1 cellular context compared by ENCODE assay signal in genomic region chr18:31498450-31499156, GRCh38.
TF ChIP-seq lines count a peak whose summit lies in the region.

No MANE protein-coding gene starts in this region.

TF ChIP-seq in GM12878, 131 proteins besides CTCF, POLR2A, EP300 and RAD21 (continued from another document and continues in another):
- TF ChIP-seq, protein P1, sequence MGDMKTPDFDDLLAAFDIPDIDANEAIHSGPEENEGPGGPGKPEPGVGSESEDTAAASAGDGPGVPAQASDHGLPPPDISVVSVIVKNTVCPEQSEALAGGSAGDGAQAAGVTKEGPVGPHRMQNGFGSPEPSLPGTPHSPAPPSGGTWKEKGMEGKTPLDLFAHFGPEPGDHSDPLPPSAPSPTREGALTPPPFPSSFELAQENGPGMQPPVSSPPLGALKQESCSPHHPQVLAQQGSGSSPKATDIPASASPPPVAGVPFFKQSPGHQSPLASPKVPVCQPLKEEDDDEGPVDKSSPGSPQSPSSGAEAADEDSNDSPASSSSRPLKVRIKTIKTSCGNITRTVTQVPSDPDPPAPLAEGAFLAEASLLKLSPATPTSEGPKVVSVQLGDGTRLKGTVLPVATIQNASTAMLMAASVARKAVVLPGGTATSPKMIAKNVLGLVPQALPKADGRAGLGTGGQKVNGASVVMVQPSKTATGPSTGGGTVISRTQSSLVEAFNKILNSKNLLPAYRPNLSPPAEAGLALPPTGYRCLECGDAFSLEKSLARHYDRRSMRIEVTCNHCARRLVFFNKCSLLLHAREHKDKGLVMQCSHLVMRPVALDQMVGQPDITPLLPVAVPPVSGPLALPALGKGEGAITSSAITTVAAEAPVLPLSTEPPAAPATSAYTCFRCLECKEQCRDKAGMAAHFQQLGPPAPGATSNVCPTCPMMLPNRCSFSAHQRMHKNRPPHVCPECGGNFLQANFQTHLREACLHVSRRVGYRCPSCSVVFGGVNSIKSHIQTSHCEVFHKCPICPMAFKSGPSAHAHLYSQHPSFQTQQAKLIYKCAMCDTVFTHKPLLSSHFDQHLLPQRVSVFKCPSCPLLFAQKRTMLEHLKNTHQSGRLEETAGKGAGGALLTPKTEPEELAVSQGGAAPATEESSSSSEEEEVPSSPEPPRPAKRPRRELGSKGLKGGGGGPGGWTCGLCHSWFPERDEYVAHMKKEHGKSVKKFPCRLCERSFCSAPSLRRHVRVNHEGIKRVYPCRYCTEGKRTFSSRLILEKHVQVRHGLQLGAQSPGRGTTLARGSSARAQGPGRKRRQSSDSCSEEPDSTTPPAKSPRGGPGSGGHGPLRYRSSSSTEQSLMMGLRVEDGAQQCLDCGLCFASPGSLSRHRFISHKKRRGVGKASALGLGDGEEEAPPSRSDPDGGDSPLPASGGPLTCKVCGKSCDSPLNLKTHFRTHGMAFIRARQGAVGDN (IDR thresholded peaks at IDR 0.05) = peak; percentile 18; the same call in 1 of the 2 replicates
- TF ChIP-seq CBX5 (IDR thresholded peaks at IDR 0.05; ENCODE audit: low read depth) (0 out of 2 replicates have a peak, but pooled peaks have one; percentile 8), HDAC6 (IDR thresholded peaks at IDR 0.05; ENCODE audit: unreplicated experiment) (peak; percentile 7), DPF2 (IDR thresholded peaks at IDR 0.05) (0 out of 2 replicates have a peak, but pooled peaks have one; percentile 44), MTA2 (IDR thresholded peaks at IDR 0.05; ENCODE audit: low read depth) (0 out of 2 replicates have a peak, but pooled peaks have one; percentile 9), ZBTB40 (IDR thresholded peaks at IDR 0.05; ENCODE audit: borderline replicate concordance) (peak; percentile 43; the same call in 1 of the 2 replicates), ATF7 (IDR thresholded peaks at IDR 0.05; ENCODE audit: low read depth) (no peak), SREBF2 (IDR thresholded peaks at IDR 0.05; ENCODE audit: low read length) (no peak), GATAD2B (conservative IDR thresholded peaks at IDR 0.05; ENCODE audit: low read depth) (0 out of 2 replicates have a peak, but pooled peaks have one; percentile 38), ETV6 (conservative IDR thresholded peaks at IDR 0.05 in 1 of 2, IDR thresholded peaks at IDR 0.05 in 1 of 2; ENCODE audit: borderline replicate concordance in 1 of 2, low read depth in 1 of 2) (no peak), RBBP5 (conservative IDR thresholded peaks at IDR 0.05) (no peak), SMARCA5 (IDR thresholded peaks at IDR 0.05) (0 out of 2 replicates have a peak, but pooled peaks have one; percentile 18), EGR1 (IDR thresholded peaks at IDR 0.05; ENCODE audit: borderline replicate concordance in 1 of 2, low read depth in 2 of 2, low read length in 2 of 2) (peak in 1 of 2 experiments; percentile 49; a peak in 1 of 3 replicates), BACH1 (IDR thresholded peaks at IDR 0.05; ENCODE audit: borderline replicate concordance) (0 out of 2 replicates have a peak, but pooled peaks have one; percentile 4), IKZF1 (conservative IDR thresholded peaks at IDR 0.05) (peak; percentile 33), JUNB (IDR thresholded peaks at IDR 0.05) (no peak), POLR2AphosphoS2 (IDR thresholded peaks at IDR 0.05; ENCODE audit: low read depth, low read length) (no peak), LARP7 (IDR thresholded peaks at IDR 0.05) (no peak), CBX3 (IDR thresholded peaks at IDR 0.05; ENCODE audit: borderline replicate concordance, low read depth) (no peak), EED (IDR thresholded peaks at IDR 0.05; ENCODE audit: low read depth) (peak; percentile 38; the same call in 1 of the 2 replicates), CREM (IDR thresholded peaks at IDR 0.05; ENCODE audit: low read depth) (no peak), IKZF2 (IDR thresholded peaks at IDR 0.05) (peak; percentile 20 to 36; a peak in 2 of 4 replicates), RUNX3 (IDR thresholded peaks at IDR 0.05; ENCODE audit: low read length) (peak; percentile 27; the same call in 1 of the 2 replicates), TCF7 (IDR thresholded peaks at IDR 0.05; ENCODE audit: borderline replicate concordance) (no peak), NBN (IDR thresholded peaks at IDR 0.05) (peak; percentile 23; the same call in 1 of the 2 replicates), SIN3A (IDR thresholded peaks at IDR 0.05; ENCODE audit: low read depth, low read length) (0 out of 2 replicates have a peak, but pooled peaks have one; percentile 17)
- TF ChIP-seq, protein P2, sequence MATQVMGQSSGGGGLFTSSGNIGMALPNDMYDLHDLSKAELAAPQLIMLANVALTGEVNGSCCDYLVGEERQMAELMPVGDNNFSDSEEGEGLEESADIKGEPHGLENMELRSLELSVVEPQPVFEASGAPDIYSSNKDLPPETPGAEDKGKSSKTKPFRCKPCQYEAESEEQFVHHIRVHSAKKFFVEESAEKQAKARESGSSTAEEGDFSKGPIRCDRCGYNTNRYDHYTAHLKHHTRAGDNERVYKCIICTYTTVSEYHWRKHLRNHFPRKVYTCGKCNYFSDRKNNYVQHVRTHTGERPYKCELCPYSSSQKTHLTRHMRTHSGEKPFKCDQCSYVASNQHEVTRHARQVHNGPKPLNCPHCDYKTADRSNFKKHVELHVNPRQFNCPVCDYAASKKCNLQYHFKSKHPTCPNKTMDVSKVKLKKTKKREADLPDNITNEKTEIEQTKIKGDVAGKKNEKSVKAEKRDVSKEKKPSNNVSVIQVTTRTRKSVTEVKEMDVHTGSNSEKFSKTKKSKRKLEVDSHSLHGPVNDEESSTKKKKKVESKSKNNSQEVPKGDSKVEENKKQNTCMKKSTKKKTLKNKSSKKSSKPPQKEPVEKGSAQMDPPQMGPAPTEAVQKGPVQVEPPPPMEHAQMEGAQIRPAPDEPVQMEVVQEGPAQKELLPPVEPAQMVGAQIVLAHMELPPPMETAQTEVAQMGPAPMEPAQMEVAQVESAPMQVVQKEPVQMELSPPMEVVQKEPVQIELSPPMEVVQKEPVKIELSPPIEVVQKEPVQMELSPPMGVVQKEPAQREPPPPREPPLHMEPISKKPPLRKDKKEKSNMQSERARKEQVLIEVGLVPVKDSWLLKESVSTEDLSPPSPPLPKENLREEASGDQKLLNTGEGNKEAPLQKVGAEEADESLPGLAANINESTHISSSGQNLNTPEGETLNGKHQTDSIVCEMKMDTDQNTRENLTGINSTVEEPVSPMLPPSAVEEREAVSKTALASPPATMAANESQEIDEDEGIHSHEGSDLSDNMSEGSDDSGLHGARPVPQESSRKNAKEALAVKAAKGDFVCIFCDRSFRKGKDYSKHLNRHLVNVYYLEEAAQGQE (IDR thresholded peaks at IDR 0.05; ENCODE audit: low read depth, low read length) = no peak
- TF ChIP-seq, protein P3, sequence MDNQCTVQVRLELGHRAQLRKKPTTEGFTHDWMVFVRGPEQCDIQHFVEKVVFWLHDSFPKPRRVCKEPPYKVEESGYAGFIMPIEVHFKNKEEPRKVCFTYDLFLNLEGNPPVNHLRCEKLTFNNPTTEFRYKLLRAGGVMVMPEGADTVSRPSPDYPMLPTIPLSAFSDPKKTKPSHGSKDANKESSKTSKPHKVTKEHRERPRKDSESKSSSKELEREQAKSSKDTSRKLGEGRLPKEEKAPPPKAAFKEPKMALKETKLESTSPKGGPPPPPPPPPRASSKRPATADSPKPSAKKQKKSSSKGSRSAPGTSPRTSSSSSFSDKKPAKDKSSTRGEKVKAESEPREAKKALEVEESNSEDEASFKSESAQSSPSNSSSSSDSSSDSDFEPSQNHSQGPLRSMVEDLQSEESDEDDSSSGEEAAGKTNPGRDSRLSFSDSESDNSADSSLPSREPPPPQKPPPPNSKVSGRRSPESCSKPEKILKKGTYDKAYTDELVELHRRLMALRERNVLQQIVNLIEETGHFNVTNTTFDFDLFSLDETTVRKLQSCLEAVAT (IDR thresholded peaks at IDR 0.05) = peak; percentile 30; the same call in 1 of the 2 replicates
- TF ChIP-seq, protein P4, sequence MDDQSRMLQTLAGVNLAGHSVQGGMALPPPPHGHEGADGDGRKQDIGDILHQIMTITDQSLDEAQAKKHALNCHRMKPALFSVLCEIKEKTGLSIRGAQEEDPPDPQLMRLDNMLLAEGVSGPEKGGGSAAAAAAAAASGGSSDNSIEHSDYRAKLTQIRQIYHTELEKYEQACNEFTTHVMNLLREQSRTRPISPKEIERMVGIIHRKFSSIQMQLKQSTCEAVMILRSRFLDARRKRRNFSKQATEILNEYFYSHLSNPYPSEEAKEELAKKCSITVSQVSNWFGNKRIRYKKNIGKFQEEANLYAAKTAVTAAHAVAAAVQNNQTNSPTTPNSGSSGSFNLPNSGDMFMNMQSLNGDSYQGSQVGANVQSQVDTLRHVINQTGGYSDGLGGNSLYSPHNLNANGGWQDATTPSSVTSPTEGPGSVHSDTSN (IDR thresholded peaks at IDR 0.05; ENCODE audit: insufficient replicate concordance, low read depth, low read length) = no peak
- TF ChIP-seq, protein P5, sequence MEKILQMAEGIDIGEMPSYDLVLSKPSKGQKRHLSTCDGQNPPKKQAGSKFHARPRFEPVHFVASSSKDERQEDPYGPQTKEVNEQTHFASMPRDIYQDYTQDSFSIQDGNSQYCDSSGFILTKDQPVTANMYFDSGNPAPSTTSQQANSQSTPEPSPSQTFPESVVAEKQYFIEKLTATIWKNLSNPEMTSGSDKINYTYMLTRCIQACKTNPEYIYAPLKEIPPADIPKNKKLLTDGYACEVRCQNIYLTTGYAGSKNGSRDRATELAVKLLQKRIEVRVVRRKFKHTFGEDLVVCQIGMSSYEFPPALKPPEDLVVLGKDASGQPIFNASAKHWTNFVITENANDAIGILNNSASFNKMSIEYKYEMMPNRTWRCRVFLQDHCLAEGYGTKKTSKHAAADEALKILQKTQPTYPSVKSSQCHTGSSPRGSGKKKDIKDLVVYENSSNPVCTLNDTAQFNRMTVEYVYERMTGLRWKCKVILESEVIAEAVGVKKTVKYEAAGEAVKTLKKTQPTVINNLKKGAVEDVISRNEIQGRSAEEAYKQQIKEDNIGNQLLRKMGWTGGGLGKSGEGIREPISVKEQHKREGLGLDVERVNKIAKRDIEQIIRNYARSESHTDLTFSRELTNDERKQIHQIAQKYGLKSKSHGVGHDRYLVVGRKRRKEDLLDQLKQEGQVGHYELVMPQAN (conservative IDR thresholded peaks at IDR 0.05) = peak; percentile 63; the same call in 1 of the 2 replicates
- TF ChIP-seq, protein P6, sequence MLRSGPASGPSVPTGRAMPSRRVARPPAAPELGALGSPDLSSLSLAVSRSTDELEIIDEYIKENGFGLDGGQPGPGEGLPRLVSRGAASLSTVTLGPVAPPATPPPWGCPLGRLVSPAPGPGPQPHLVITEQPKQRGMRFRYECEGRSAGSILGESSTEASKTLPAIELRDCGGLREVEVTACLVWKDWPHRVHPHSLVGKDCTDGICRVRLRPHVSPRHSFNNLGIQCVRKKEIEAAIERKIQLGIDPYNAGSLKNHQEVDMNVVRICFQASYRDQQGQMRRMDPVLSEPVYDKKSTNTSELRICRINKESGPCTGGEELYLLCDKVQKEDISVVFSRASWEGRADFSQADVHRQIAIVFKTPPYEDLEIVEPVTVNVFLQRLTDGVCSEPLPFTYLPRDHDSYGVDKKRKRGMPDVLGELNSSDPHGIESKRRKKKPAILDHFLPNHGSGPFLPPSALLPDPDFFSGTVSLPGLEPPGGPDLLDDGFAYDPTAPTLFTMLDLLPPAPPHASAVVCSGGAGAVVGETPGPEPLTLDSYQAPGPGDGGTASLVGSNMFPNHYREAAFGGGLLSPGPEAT (IDR thresholded peaks at IDR 0.05; ENCODE audit: low read depth) = peak; percentile 25; the same call in 1 of the 2 replicates
- TF ChIP-seq, protein P7, sequence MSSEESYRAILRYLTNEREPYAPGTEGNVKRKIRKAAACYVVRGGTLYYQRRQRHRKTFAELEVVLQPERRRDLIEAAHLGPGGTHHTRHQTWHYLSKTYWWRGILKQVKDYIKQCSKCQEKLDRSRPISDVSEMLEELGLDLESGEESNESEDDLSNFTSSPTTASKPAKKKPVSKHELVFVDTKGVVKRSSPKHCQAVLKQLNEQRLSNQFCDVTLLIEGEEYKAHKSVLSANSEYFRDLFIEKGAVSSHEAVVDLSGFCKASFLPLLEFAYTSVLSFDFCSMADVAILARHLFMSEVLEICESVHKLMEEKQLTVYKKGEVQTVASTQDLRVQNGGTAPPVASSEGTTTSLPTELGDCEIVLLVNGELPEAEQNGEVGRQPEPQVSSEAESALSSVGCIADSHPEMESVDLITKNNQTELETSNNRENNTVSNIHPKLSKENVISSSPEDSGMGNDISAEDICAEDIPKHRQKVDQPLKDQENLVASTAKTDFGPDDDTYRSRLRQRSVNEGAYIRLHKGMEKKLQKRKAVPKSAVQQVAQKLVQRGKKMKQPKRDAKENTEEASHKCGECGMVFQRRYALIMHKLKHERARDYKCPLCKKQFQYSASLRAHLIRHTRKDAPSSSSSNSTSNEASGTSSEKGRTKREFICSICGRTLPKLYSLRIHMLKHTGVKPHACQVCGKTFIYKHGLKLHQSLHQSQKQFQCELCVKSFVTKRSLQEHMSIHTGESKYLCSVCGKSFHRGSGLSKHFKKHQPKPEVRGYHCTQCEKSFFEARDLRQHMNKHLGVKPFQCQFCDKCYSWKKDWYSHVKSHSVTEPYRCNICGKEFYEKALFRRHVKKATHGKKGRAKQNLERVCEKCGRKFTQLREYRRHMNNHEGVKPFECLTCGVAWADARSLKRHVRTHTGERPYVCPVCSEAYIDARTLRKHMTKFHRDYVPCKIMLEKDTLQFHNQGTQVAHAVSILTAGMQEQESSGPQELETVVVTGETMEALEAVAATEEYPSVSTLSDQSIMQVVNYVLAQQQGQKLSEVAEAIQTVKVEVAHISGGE (CRISPR knock-in tag; IDR thresholded peaks at IDR 0.05) = no peak
